3 cellular contexts compared by ENCODE assay signal in the genomic region with DNA sequence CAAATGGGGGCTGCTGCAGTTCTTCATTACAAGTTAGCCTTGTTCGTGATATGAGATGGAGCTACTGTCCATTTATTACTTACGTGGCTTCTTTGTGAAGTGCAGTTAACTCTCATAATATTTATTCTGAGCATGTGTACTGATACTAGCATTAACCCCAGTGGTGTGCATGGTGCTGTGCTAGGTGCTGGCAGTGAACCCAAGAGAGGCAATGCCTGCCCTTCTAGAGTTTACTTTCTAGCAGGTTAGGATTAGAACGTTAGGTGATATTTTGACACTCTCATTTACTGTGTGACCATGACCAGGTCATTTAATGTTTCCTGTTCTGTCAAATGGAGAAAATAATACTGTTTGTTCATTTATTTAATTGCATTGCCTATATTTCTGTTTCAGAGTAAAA.
"Had no signal": no experiment of that assay in that cellular context is flagged by ENCODE, and none has a peak within 500 bp of the region (broad histone marks: within the 10 kb centered on the region; RNA-seq: fewer than 3 reads in every experiment).

No MANE protein-coding gene starts in this region.

- DNase-seq: GDM1, GF-D8 had no signal

- ATAC-seq: GM12878 had no signal
